Comparison of ENCODE assay signal across 1 cellular context in the genomic region with DNA sequence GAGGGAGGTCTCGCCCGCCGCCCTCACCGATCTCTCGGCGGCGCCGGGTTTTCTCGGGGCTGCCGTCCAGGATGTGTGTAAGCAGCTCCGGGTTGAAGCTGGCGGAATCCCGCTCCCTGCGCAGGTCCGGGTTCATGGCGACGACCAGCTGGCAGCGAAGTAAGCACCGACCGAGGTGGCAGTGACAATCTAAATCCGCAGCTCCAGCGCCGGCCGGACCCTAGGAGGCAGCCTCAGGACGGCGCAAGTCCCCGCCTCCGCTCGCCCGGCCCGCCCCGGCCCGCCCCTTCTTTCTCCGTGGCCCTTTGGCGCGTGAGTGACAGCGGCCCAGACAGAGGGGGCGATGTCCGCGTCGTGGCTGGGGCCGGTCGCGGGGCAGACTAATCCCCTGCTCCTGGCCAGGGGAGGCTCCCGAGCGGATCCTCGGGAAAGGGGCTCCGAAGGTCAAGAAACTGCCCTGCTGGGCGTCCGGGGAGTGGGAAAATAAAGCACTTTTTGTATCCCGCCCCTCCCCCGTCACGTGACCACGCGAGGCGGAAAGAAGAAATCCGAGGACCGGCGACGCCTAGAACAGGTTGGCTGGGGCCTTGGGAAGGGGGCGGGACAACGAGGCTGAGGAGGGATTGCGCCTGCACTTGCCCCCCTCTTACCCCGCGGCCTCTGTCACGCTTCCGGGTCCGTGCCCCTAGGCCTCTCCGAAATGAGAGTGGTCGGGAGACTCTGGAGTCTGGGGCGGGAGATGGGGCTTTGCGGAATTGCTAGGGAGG.
TF ChIP-seq lines count a peak whose summit lies in the region.

TSS of gene ACOX1 (minus strand) at position 229 of the 767 bp plus-strand sequence. CDS start at position 136, 93 bp downstream.
A gene with protein sequence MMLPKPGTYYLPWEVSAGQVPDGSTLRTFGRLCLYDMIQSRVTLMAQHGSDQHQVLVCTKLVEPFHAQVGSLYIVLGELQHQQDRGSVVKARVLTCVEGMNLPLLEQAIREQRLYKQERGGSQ (plus strand): TSS at position 303 of the 767 bp plus-strand sequence. CDS start 6,953 bp downstream, outside the sequence.

TF ChIP-seq in WTC11, 78 proteins besides CTCF, POLR2A, EP300 and RAD21 (continued from another document):
- TF ChIP-seq AR (CRISPR knock-in tag; IDR thresholded peaks at IDR 0.05) = no peak
- TF ChIP-seq ZNF317 (CRISPR knock-in tag; IDR thresholded peaks at IDR 0.05; ENCODE audit: borderline replicate concordance, low read depth) = no peak
- no peak for TF ChIP-seq TEAD1 (CRISPR knock-in tag; IDR thresholded peaks at IDR 0.05)
- TF ChIP-seq, protein P1, sequence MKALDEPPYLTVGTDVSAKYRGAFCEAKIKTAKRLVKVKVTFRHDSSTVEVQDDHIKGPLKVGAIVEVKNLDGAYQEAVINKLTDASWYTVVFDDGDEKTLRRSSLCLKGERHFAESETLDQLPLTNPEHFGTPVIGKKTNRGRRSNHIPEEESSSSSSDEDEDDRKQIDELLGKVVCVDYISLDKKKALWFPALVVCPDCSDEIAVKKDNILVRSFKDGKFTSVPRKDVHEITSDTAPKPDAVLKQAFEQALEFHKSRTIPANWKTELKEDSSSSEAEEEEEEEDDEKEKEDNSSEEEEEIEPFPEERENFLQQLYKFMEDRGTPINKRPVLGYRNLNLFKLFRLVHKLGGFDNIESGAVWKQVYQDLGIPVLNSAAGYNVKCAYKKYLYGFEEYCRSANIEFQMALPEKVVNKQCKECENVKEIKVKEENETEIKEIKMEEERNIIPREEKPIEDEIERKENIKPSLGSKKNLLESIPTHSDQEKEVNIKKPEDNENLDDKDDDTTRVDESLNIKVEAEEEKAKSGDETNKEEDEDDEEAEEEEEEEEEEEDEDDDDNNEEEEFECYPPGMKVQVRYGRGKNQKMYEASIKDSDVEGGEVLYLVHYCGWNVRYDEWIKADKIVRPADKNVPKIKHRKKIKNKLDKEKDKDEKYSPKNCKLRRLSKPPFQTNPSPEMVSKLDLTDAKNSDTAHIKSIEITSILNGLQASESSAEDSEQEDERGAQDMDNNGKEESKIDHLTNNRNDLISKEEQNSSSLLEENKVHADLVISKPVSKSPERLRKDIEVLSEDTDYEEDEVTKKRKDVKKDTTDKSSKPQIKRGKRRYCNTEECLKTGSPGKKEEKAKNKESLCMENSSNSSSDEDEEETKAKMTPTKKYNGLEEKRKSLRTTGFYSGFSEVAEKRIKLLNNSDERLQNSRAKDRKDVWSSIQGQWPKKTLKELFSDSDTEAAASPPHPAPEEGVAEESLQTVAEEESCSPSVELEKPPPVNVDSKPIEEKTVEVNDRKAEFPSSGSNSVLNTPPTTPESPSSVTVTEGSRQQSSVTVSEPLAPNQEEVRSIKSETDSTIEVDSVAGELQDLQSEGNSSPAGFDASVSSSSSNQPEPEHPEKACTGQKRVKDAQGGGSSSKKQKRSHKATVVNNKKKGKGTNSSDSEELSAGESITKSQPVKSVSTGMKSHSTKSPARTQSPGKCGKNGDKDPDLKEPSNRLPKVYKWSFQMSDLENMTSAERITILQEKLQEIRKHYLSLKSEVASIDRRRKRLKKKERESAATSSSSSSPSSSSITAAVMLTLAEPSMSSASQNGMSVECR (CRISPR knock-in tag; IDR thresholded peaks at IDR 0.05; ENCODE audit: borderline replicate concordance) = no peak; the same call in 1 of the 2 replicates
- TF ChIP-seq, protein P2, sequence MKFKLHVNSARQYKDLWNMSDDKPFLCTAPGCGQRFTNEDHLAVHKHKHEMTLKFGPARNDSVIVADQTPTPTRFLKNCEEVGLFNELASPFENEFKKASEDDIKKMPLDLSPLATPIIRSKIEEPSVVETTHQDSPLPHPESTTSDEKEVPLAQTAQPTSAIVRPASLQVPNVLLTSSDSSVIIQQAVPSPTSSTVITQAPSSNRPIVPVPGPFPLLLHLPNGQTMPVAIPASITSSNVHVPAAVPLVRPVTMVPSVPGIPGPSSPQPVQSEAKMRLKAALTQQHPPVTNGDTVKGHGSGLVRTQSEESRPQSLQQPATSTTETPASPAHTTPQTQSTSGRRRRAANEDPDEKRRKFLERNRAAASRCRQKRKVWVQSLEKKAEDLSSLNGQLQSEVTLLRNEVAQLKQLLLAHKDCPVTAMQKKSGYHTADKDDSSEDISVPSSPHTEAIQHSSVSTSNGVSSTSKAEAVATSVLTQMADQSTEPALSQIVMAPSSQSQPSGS (CRISPR knock-in tag; IDR thresholded peaks at IDR 0.05; ENCODE audit: borderline replicate concordance, low read depth) = no peak
- TF ChIP-seq RORB (CRISPR knock-in tag; IDR thresholded peaks at IDR 0.05) = no peak
- TF ChIP-seq HMGA2 (CRISPR knock-in tag; IDR thresholded peaks at IDR 0.05) = no peak
- no peak for TF ChIP-seq ZNF512 (CRISPR knock-in tag; IDR thresholded peaks at IDR 0.05; ENCODE audit: borderline replicate concordance)
- no peak for TF ChIP-seq RELA (CRISPR knock-in tag; IDR thresholded peaks at IDR 0.05; ENCODE audit: borderline replicate concordance)
- TF ChIP-seq ELF4 (CRISPR knock-in tag; IDR thresholded peaks at IDR 0.05; ENCODE audit: low read depth) = no peak
- TF ChIP-seq STAT6 (CRISPR knock-in tag; conservative IDR thresholded peaks at IDR 0.05; ENCODE audit: low read depth) = no peak
- no peak for TF ChIP-seq CREB1 (CRISPR knock-in tag; IDR thresholded peaks at IDR 0.05)
- TF ChIP-seq JUN (CRISPR knock-in tag; IDR thresholded peaks at IDR 0.05) = no peak
- no peak for TF ChIP-seq ZNF263 (CRISPR knock-in tag; IDR thresholded peaks at IDR 0.05; ENCODE audit: low read depth)
- TF ChIP-seq PRDM15 (CRISPR knock-in tag; IDR thresholded peaks at IDR 0.05) = peak; percentile 40; the same call in 1 of the 2 replicates
- TF ChIP-seq, protein P3, sequence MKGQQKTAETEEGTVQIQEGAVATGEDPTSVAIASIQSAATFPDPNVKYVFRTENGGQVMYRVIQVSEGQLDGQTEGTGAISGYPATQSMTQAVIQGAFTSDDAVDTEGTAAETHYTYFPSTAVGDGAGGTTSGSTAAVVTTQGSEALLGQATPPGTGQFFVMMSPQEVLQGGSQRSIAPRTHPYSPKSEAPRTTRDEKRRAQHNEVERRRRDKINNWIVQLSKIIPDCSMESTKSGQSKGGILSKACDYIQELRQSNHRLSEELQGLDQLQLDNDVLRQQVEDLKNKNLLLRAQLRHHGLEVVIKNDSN (CRISPR knock-in tag; IDR thresholded peaks at IDR 0.05) = peak; percentile 98
- TF ChIP-seq ZNF138 (CRISPR knock-in tag; conservative IDR thresholded peaks at IDR 0.05) = no peak
- TF ChIP-seq PRRX2 (CRISPR knock-in tag; IDR thresholded peaks at IDR 0.05) = no peak
- no peak for TF ChIP-seq TCF7 (CRISPR knock-in tag; IDR thresholded peaks at IDR 0.05; ENCODE audit: low read depth)
- no peak for TF ChIP-seq AFF4 (CRISPR knock-in tag; IDR thresholded peaks at IDR 0.05; ENCODE audit: borderline replicate concordance)
- TF ChIP-seq ZBTB21 (CRISPR knock-in tag; IDR thresholded peaks at IDR 0.05; ENCODE audit: borderline replicate concordance) = no peak
- TF ChIP-seq, protein P4, sequence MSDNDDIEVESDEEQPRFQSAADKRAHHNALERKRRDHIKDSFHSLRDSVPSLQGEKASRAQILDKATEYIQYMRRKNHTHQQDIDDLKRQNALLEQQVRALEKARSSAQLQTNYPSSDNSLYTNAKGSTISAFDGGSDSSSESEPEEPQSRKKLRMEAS (CRISPR knock-in tag; IDR thresholded peaks at IDR 0.05) = peak; percentile 63
- TF ChIP-seq TEAD4 (CRISPR knock-in tag; IDR thresholded peaks at IDR 0.05) = no peak
- TF ChIP-seq GABPB1 (CRISPR knock-in tag; IDR thresholded peaks at IDR 0.05) = peak; percentile 66
- TF ChIP-seq MYBL2 (CRISPR knock-in tag; IDR thresholded peaks at IDR 0.05) = no peak
- TF ChIP-seq NFE2L1 (CRISPR knock-in tag; IDR thresholded peaks at IDR 0.05) = no peak
- peak; percentile 79 for TF ChIP-seq SP1 (CRISPR knock-in tag; conservative IDR thresholded peaks at IDR 0.05)
